ENCODE assay signal across 1 cellular context in genomic region chr2:147659051-147659450, GRCh38.
TF ChIP-seq lines count a peak whose summit lies in the region.

No MANE protein-coding gene starts in this region.

TF ChIP-seq in IMR-90, 13 proteins besides CTCF, POLR2A, EP300 and RAD21 (continued from another document):
- TF ChIP-seq USF2 (IDR thresholded peaks at IDR 0.05; ENCODE audit: low read depth, low read length), result no peak
- TF ChIP-seq MAZ (IDR thresholded peaks at IDR 0.05; ENCODE audit: borderline replicate concordance, low read depth, low read length), result no peak
